In genomic region chr1:20726107-20726911, GRCh38 we compare ENCODE assay signal across 23 cellular contexts. TPM values are rescaled to one million over a fixed set of nuclear protein-coding genes. Genes with fewer than 3 reads are reported as not detected.
DNase-seq lines count a peak whose midpoint lies in the region; ATAC-seq and TF ChIP-seq lines count a peak whose summit lies in the region.
"Had no signal": no experiment of that assay in that cellular context is flagged by ENCODE, and none has a peak within 500 bp of the region (broad histone marks: within the 10 kb centered on the region; RNA-seq: fewer than 3 reads in every experiment).

No MANE protein-coding gene starts in this region.

- peaks cover 33% of the 10 kb centered on the region for H3K27me3 Mint-ChIP-seq in endodermal cell (ENCODE audit: insufficient read depth)

- H3K4me3 Mint-ChIP-seq in endodermal cell, result no peak overlapping the region
- H3K4me3 Mint-ChIP-seq: CD8-positive, alpha-beta T cell; nephron had no signal

- no peak overlapping the region for H4K12ac ChIP-seq in trophoblast cell (ENCODE audit: low read depth, low read length)

- H3K36me3 Mint-ChIP-seq in endodermal cell (ENCODE audit: low read depth), result no peaks in the 10 kb centered on the region
- H3K36me3 Mint-ChIP-seq: CD8-positive, alpha-beta T cell had no signal

- H3K4me1 ChIP-seq in endodermal cell (ENCODE audit: control insufficient read depth, insufficient read depth, low read length) (no peaks in the 10 kb centered on the region), trophoblast cell (ENCODE audit: control insufficient read depth in 1 of 2, insufficient read depth in 2 of 2, low read length in 2 of 2) (peaks cover 7 to 10% of the 10 kb centered on the region in 2 experiments)
- H3K4me1 ChIP-seq: testis had no signal

- H3K36me3 ChIP-seq in H7 (replicated peaks; ENCODE audit: control insufficient read depth, insufficient read depth, low read length) (no peaks in the 10 kb centered on the region), endodermal cell (ENCODE audit: control insufficient read depth, insufficient read depth, low read length) (no peaks in the 10 kb centered on the region), trophoblast cell (ENCODE audit: control insufficient read depth in 1 of 2, insufficient read depth in 2 of 2, low read length in 2 of 2) (no peaks in the 10 kb centered on the region)
- H3K36me3 ChIP-seq: heart right ventricle had no signal

- H2AFZ ChIP-seq in trophoblast cell (ENCODE audit: insufficient read depth, low read length, poor library complexity), result no peak overlapping the region

- H3K23ac ChIP-seq in trophoblast cell (ENCODE audit: low read length), result no peak overlapping the region

- H3K9me3 Mint-ChIP-seq in endodermal cell, result no peaks in the 10 kb centered on the region
- H3K9me3 Mint-ChIP-seq: CD8-positive, alpha-beta T cell; nephron had no signal

- H3K18ac ChIP-seq in trophoblast cell (ENCODE audit: low read length), result no peak overlapping the region

- H2AK5ac ChIP-seq in trophoblast cell (ENCODE audit: low read length), result no peak overlapping the region

- no peak for ATAC-seq in GM18907 (IDR thresholded peaks at IDR 0.05; ENCODE audit: unreplicated experiment)
- ATAC-seq: CD8-positive, alpha-beta T cell; heart right ventricle; Panc1 had no signal

- H3K14ac ChIP-seq in trophoblast cell (ENCODE audit: low read length), result peak overlapping the region; percentile 19

- DNase-seq in H7, result peak; percentile 46
- DNase-seq in NCI-H1436 treated with DMSO at 0.1 percent for 48 hours (lab: John Stamatoyannopoulos, UW), result peak; percentile 74
- DNase-seq in endodermal cell, result peak; percentile 40
- no peak for DNase-seq in trophoblast cell
- no peak for DNase-seq in activated CD4-positive, CD25-positive, alpha-beta regulatory T cell treated with anti-CD3 and anti-CD28 coated beads, Interleukin-2, amount 50 U/mL, for 72 hours
- no peak for DNase-seq in NCI-H1105 (lab: John Stamatoyannopoulos, UW)
- DNase-seq: activated CD4-positive, alpha-beta T cell treated with anti-CD3 and anti-CD28 coated beads, Interleukin-2, amount 50 U/mL, for 1 hour; activated naive CD4-positive, alpha-beta T cell; activated T-cell treated with anti-CD3 and anti-CD28 coated beads for 4 hours; central memory CD4-positive, alpha-beta T cell; GDM1; heart right ventricle; MV-4-11; NCI-H1930; NK-92 treated with Interleukin-12 subunit alpha and Interleukin-12 subunit beta, amount 100 ng/mL, for 24 hours; T-helper 2 cell had no signal

- H3K4ac ChIP-seq in trophoblast cell (ENCODE audit: low read depth, low read length), result no peak overlapping the region

- H3K4me2 ChIP-seq in trophoblast cell (ENCODE audit: low read length), result no peak overlapping the region

- peaks cover 8% of the 10 kb centered on the region for H3K4me1 Mint-ChIP-seq in endodermal cell

- H2BK5ac ChIP-seq in trophoblast cell (ENCODE audit: low read depth, low read length, poor library complexity), result no peak overlapping the region

- H3K79me1 ChIP-seq in trophoblast cell (ENCODE audit: low read length), result peaks cover 9% of the 10 kb centered on the region

- no peak overlapping the region for H4K91ac ChIP-seq in trophoblast cell (ENCODE audit: low read depth, low read length)

- no peak overlapping the region for H4K8ac ChIP-seq in trophoblast cell (ENCODE audit: low read depth, low read length)

- WGBS in endodermal cell (ENCODE audit: insufficient coverage in 1 of 2, insufficient read length in 1 of 2), 2 experiments, result 93 to 99% methylated on average over 12 to 25 of the region's 25 CpGs
- WGBS in trophoblast cell (ENCODE audit: extremely low coverage, insufficient coverage, insufficient read length), result no CpG with 5 or more reads among the region's 25 CpGs

- H3K4me3 ChIP-seq in H7 (ENCODE audit: insufficient read depth, low read depth, low read length), result no peak overlapping the region
- H3K4me3 ChIP-seq in endodermal cell (ENCODE audit: low read length), result no peak overlapping the region
- peak overlapping the region; percentile 1 for H3K4me3 ChIP-seq in trophoblast cell (ENCODE audit: low read depth, low read length)
- H3K4me3 ChIP-seq: dorsolateral prefrontal cortex, heart right ventricle, testis had no signal

- H3K79me2 ChIP-seq in trophoblast cell (ENCODE audit: control insufficient read depth, insufficient read depth, low read length, poor library complexity), result no peaks in the 10 kb centered on the region

- no peak overlapping the region for H3K27ac Mint-ChIP-seq in endodermal cell
- H3K27ac Mint-ChIP-seq: CD8-positive, alpha-beta T cell; nephron had no signal

- H3K9ac ChIP-seq in endodermal cell (ENCODE audit: extremely low read depth, low read length, poor library complexity, severe bottlenecking) (no peak overlapping the region), trophoblast cell (ENCODE audit: low read length) (no peak overlapping the region)

- peaks cover 26% of the 10 kb centered on the region for H3K27me3 ChIP-seq in H7 (ENCODE audit: control insufficient read depth, insufficient read depth, low read length)
- peaks cover 24% of the 10 kb centered on the region for H3K27me3 ChIP-seq in endodermal cell (ENCODE audit: control insufficient read depth, insufficient read depth, low read length, poor library complexity, severe bottlenecking)
- H3K27me3 ChIP-seq in trophoblast cell (ENCODE audit: insufficient read depth, low read length), result peaks cover 12% of the 10 kb centered on the region
- H3K27me3 ChIP-seq: testis had no signal

- H3K9me3 ChIP-seq in endodermal cell (ENCODE audit: control insufficient read depth, low read length) (no peaks in the 10 kb centered on the region), trophoblast cell (ENCODE audit: insufficient read depth, low read depth, low read length) (no peaks in the 10 kb centered on the region)
- H3K9me3 ChIP-seq: heart right ventricle, testis had no signal

- H3K27ac ChIP-seq in endodermal cell (ENCODE audit: low read depth, low read length) (no peak overlapping the region), trophoblast cell (ENCODE audit: low read depth, low read length) (no peak overlapping the region)
- H3K27ac ChIP-seq: dorsolateral prefrontal cortex, heart right ventricle, testis had no signal

- no peak for TF ChIP-seq CTCF in endodermal cell (conservative IDR thresholded peaks at IDR 0.05)

- no peak overlapping the region for H2BK12ac ChIP-seq in trophoblast cell (ENCODE audit: low read length)

- peak overlapping the region; percentile 12 for H2BK120ac ChIP-seq in trophoblast cell (ENCODE audit: insufficient read depth, low read length, poor library complexity)

RNA-seq across cellular contexts. Expression of gene SH2D5, which starts 6.2 kb away (rescaled TPM):
- total RNA-seq in H7 (2014; rRNA removed; shearing (Covaris generic)), result 8.3 and 9.0 TPM in 2 replicates
- 1 to 10 TPM; 4.0 to 5.0 TPM for total RNA-seq in endodermal cell
- 6.6 TPM for polyA plus RNA-seq in endodermal cell (2013, experiment 1 of 2)
- 5.1 TPM for polyA plus RNA-seq in endodermal cell (2013, experiment 2 of 2)
- polyA plus RNA-seq in trophoblast cell (2013), result 2.9 and 3.1 TPM in 2 replicates
- total RNA-seq: CD8-positive, alpha-beta T cell had no signal

RNA-seq across cellular contexts. Expression of gene KIF17, which starts 8.5 kb away (rescaled TPM):
- 3.5 and 10.1 TPM in 2 replicates for total RNA-seq in H7 (2014; rRNA removed; shearing (Covaris generic))
- total RNA-seq in endodermal cell, result 1 to 10 TPM; 4.2 to 8.0 TPM
- polyA plus RNA-seq in endodermal cell (2013, experiment 1 of 2), result 7.4 TPM
- polyA plus RNA-seq in endodermal cell (2013, experiment 2 of 2), result 5.7 TPM
- polyA plus RNA-seq in trophoblast cell (2013), result 1.4 TPM in 2 replicates
- total RNA-seq: CD8-positive, alpha-beta T cell; SK-MEL-5 had no signal

Comparison
In these comparisons a context has a peak if more than half of its experiments do, and no peak if none do; other contexts are left out.
1. DNase-seq: peak in H7 (single experiment), NCI-H1436 treated with DMSO at 0.1 percent for 48 hours (single experiment) and endodermal cell (single experiment); none in trophoblast cell (0 of 2), activated CD4-positive, CD25-positive, alpha-beta regulatory T cell treated with anti-CD3 and anti-CD28 coated beads, Interleukin-2, amount 50 U/mL, for 72 hours (single experiment) and NCI-H1105 (single experiment).